ENCODE assay signal across 27 cellular contexts in the genomic region with DNA sequence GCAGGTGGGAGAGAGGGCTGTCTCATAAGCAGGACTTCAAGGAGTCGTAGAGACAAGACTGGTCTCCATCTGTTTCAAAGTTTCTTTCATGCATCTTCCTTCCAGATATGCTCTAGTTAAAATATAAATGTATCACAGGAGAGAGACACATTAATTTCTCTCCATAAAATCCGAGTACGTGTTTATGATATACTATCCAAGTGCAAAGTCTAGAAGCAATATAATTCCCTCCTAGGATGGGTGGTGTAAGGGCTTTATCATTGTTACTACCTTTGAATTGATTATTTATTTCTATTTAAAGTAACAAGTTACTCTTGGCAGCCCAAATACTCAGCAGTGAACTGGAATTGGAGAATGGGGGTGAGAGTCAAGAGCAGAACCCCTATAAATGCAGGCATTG.
"Had no signal": no experiment of that assay in that cellular context is flagged by ENCODE, and none has a peak within 500 bp of the region (broad histone marks: within the 10 kb centered on the region; RNA-seq: fewer than 3 reads in every experiment).

No MANE protein-coding gene starts in this region.

- H3K4me1 ChIP-seq: stomach, suprapubic skin, testis, tibial artery, tibial nerve, upper lobe of left lung, upper lobe of right lung, uterus, vagina had no signal

- ATAC-seq: stimulated activated effector memory CD8-positive, alpha-beta T cell treated with anti-CD3 and anti-CD28 coated beads, Interleukin-12 subunit alpha, Interleukin-12 subunit beta, amount 100 ng/mL, for 72 hours; stimulated activated memory B cell treated with anti-CD40 and anti-IgM and Interleukin-4, amounts not matched to agents 10 μg/mL and 1 μg/mL and 100 μg/mL, for 72 hours; stimulated activated naive B cell treated with anti-CD40 and anti-IgM and Interleukin-4, amounts not matched to agents 10 μg/mL and 1 μg/mL and 100 μg/mL, for 72 hours; stimulated activated naive CD8-positive, alpha-beta T cell treated with anti-CD3 and anti-CD28 coated beads, Interleukin-15, amount 100 ng/mL, for 72 hours; stimulated activated naive CD8-positive, alpha-beta T cell treated with anti-CD3 and anti-CD28 coated beads, Interleukin-15, Interleukin-2, amounts not matched to agents 100 U/mL and 50 U/mL, for 24 hours; upper lobe of right lung had no signal

- FAIRE-seq: urothelium cell line had no signal

- H3K9me3 ChIP-seq: testis, thoracic aorta, thyroid gland, tibial artery, transverse colon, upper lobe of right lung, uterus, vagina had no signal

- DNase-seq: stimulated activated CD4-positive, alpha-beta T cell treated with anti-CD3 and anti-CD28 coated beads, Interleukin-2, amount 100 ng/mL, for 48 hours; stimulated activated CD4-positive, alpha-beta T cell treated with anti-CD3 and anti-CD28 coated beads, Interleukin-4, amount 100 ng/mL, for 1 hour; stimulated activated CD4-positive, alpha-beta T cell treated with anti-CD3 and anti-CD28 coated beads, Interleukin-4, amount 100 ng/mL, for 24 hours; stimulated activated CD4-positive, alpha-beta T cell treated with anti-CD3 and anti-CD28 coated beads, Interleukin-4, amount 100 ng/mL, for 4 hours; stimulated activated CD8-positive, alpha-beta memory T cell treated with anti-CD3 and anti-CD28 coated beads, Interleukin-4, amount 100 ng/mL, for 48 hours; stimulated activated naive B cell treated with anti-CD40 and anti-IgM and Interleukin-4, amounts not matched to agents 10 μg/mL and 1 μg/mL and 100 μg/mL, for 72 hours; stimulated activated naive CD4-positive, alpha-beta T cell; stimulated activated naive CD4-positive, alpha-beta T cell treated with Interleukin-2 at 50 U/mL for 16 hours; stimulated activated naive CD8-positive, alpha-beta T cell treated with anti-CD3 and anti-CD28 coated beads, Interleukin-15, amount 100 ng/mL, for 72 hours; stimulated activated naive CD8-positive, alpha-beta T cell treated with anti-CD3 and anti-CD28 coated beads, Interleukin-15, Interleukin-2, amounts not matched to agents 100 U/mL and 50 U/mL, for 24 hours; stomach; substantia nigra; testis; thyroid gland; tibial artery; transverse colon; trophoblast cell; upper lobe of left lung; upper lobe of right lung; uterus had no signal

- H3K4me3 ChIP-seq: stomach, suprapubic skin, testis, thoracic aorta, thyroid gland, tibial artery, tibial nerve, transverse colon, upper lobe of left lung, upper lobe of right lung, uterus, vagina had no signal

- H3K27ac ChIP-seq: stomach, suprapubic skin, testis, thoracic aorta, thyroid gland, tibial artery, tibial nerve, upper lobe of left lung, upper lobe of right lung, uterus, vagina had no signal

- H3K36me3 ChIP-seq: stomach, suprapubic skin, thoracic aorta, thyroid gland, tibial artery, tibial nerve, transverse colon, upper lobe of left lung, upper lobe of right lung, uterus, vagina had no signal

- H3K27me3 ChIP-seq: stomach, suprapubic skin, testis, thyroid gland, tibial artery, tibial nerve, transverse colon, upper lobe of left lung, upper lobe of right lung, uterus, vagina had no signal
